24 cellular contexts compared by ENCODE assay signal in genomic region chr9:99563364-99563763, GRCh38.
DNase-seq lines count a peak whose midpoint lies in the region; ATAC-seq and TF ChIP-seq lines count a peak whose summit lies in the region.
"Had no signal": no experiment of that assay in that cellular context is flagged by ENCODE, and none has a peak within 500 bp of the region (broad histone marks: within the 10 kb centered on the region; RNA-seq: fewer than 3 reads in every experiment).

No MANE protein-coding gene starts in this region.

- H3K36me3 Mint-ChIP-seq in glutamatergic neuron (ENCODE audit: unreplicated experiment), result no peaks in the 10 kb centered on the region
- H3K36me3 Mint-ChIP-seq: activated naive CD8-positive, alpha-beta T cell treated with anti-CD3 and anti-CD28 coated beads for 36 hours; CD4-positive, alpha-beta memory T cell; memory B cell; naive B cell had no signal

- DNase-seq in DND-41 (no peak), HuH-7 (ENCODE audit: low spot score) (peak; percentile 12), SK-N-SH (peak; percentile 12), glutamatergic neuron (no peak), OCI-M1 (lab: John Stamatoyannopoulos, UW) (no peak)
- DNase-seq in central memory CD4-positive, alpha-beta T cell, result no peak
- DNase-seq in activated CD4-positive, alpha-beta T cell treated with anti-CD3 and anti-CD28 coated beads, Interleukin-2, amount 50 U/mL, for 4 hours, result no peak
- DNase-seq in activated T-cell treated with anti-CD3 and anti-CD28 coated beads, Interleukin-2, amount 50 U/mL, for 1 hour, result no peak
- DNase-seq: activated CD8-positive, alpha-beta memory T cell treated with anti-CD3 and anti-CD28 coated beads for 24 hours; activated naive CD8-positive, alpha-beta T cell treated with anti-CD3 and anti-CD28 coated beads for 36 hours; CD4-positive, alpha-beta memory T cell; colonic mucosa; DMS79; foreskin fibroblast; kidney glomerular epithelial cell; naive B cell; NCI-H226; pancreas; sigmoid colon; stimulated activated naive CD4-positive, alpha-beta T cell; T-helper 17 cell; thyroid gland had no signal

- POLR2A ChIA-PET in SK-N-SH (lab: Yijun Ruan, JAX), result no interaction called here

- no peaks in the 10 kb centered on the region for H3K36me3 ChIP-seq in DND-41 (ENCODE audit: insufficient read depth, low read length)
- H3K36me3 ChIP-seq in SK-N-SH (replicated peaks in 1 of 2; ENCODE audit: control insufficient read depth in 1 of 2, insufficient read depth in 2 of 2, low read length in 1 of 2), result no peaks in the 10 kb centered on the region
- H3K36me3 ChIP-seq: colonic mucosa, pancreas, sigmoid colon, thyroid gland had no signal

- TF ChIP-seq CTCF in DND-41 (IDR thresholded peaks at IDR 0.05; ENCODE audit: borderline replicate concordance, extremely low read depth, low read length, poor library complexity, severe bottlenecking), result peak; percentile 14
- TF ChIP-seq CTCF in SK-N-SH (IDR thresholded peaks at IDR 0.05), result peak; percentile 22; the same call in 1 of the 2 replicates
- TF ChIP-seq CTCF in glutamatergic neuron (IDR thresholded peaks at IDR 0.05; ENCODE audit: partially characterized antibody, unreplicated experiment), result peak; percentile 29

- no peak overlapping the region for H3K4me3 Mint-ChIP-seq in glutamatergic neuron (ENCODE audit: unreplicated experiment)
- H3K4me3 Mint-ChIP-seq: activated naive CD8-positive, alpha-beta T cell treated with anti-CD3 and anti-CD28 coated beads for 36 hours; activated T-helper 1 cell treated with anti-CD3 and anti-CD28 coated beads, Interleukin-12 subunit alpha, Interleukin-12 subunit beta, Interleukin-2, Interleukin-4 antibody, amounts not matched to agents 30 ng/mL and 10 ng/mL and 1 ng/mL, durations not matched to agents 14 hours and 24 hours and 36 hours; CD4-positive, alpha-beta memory T cell; memory B cell; naive B cell; T-helper 17 cell had no signal

- no peak overlapping the region for H3K27ac ChIP-seq in DND-41 (ENCODE audit: low read length)
- no peak overlapping the region for H3K27ac ChIP-seq in SK-N-SH (ENCODE audit: low read depth in 2 of 2, low read length in 1 of 2)
- H3K27ac ChIP-seq: colonic mucosa, pancreas, sigmoid colon, thyroid gland had no signal

- TF ChIP-seq RAD21 in SK-N-SH (IDR thresholded peaks at IDR 0.05; ENCODE audit: low read length), result peak; percentile 12; the same call in 1 of the 2 replicates

- H3K9me3 ChIP-seq in DND-41 (ENCODE audit: insufficient read depth, low read length, severe bottlenecking), result no peaks in the 10 kb centered on the region
- no peaks in the 10 kb centered on the region for H3K9me3 ChIP-seq in SK-N-SH
- H3K9me3 ChIP-seq: colonic mucosa, pancreas, sigmoid colon, thyroid gland had no signal

- no peak for TF ChIP-seq EP300 in SK-N-SH (IDR thresholded peaks at IDR 0.05; ENCODE audit: borderline replicate concordance in 1 of 2, low read depth in 1 of 2, low read length in 1 of 2)

- no peak overlapping the region for H3K9ac ChIP-seq in DND-41 (ENCODE audit: low read depth, low read length)
- H3K9ac ChIP-seq in SK-N-SH, result no peak overlapping the region

- H3K27me3 Mint-ChIP-seq in glutamatergic neuron (ENCODE audit: unreplicated experiment), result peaks cover 1% of the 10 kb centered on the region
- H3K27me3 Mint-ChIP-seq: memory B cell had no signal

- H3K27me3 ChIP-seq in DND-41 (ENCODE audit: insufficient read depth, low read length, poor library complexity) (no peaks in the 10 kb centered on the region), SK-N-SH (ENCODE audit: insufficient read depth) (no peaks in the 10 kb centered on the region)
- H3K27me3 ChIP-seq: colonic mucosa, pancreas, sigmoid colon, thyroid gland had no signal

- H3K9me2 ChIP-seq in SK-N-SH, result no peaks in the 10 kb centered on the region

- H3F3A ChIP-seq in SK-N-SH (replicated peaks; ENCODE audit: insufficient read depth), result no peaks in the 10 kb centered on the region

- no peak overlapping the region for H3K4me3 ChIP-seq in DND-41 (ENCODE audit: low read depth in 1 of 2, low read length in 2 of 2)
- no peak overlapping the region for H3K4me3 ChIP-seq in SK-N-SH (ENCODE audit: low read depth in 2 of 2, low read length in 1 of 2)
- H3K4me3 ChIP-seq: colonic mucosa, pancreas, sigmoid colon, thyroid gland had no signal

- CTCF ChIA-PET in SK-N-SH (lab: Yijun Ruan, JAX), result interaction anchor here (0.7 to 2.2 kb wide), 6 partner anchors 9 to 307 kb away, joined by 3 to 6 read pairs (median 4); no protein-coding TSS in a partner anchor

- H3K79me2 ChIP-seq in DND-41 (ENCODE audit: insufficient read depth, low read length) (no peaks in the 10 kb centered on the region), SK-N-SH (ENCODE audit: insufficient read depth) (no peaks in the 10 kb centered on the region)

- H3K4me1 ChIP-seq in DND-41 (ENCODE audit: insufficient read depth, low read length), result no peaks in the 10 kb centered on the region
- no peaks in the 10 kb centered on the region for H3K4me1 ChIP-seq in SK-N-SH (ENCODE audit: control insufficient read depth in 1 of 2, insufficient read depth in 2 of 2, low read depth in 1 of 2, low read length in 1 of 2)
- H3K4me1 ChIP-seq: colonic mucosa, pancreas, thyroid gland had no signal

- no peak for ATAC-seq in DND-41 (ENCODE audit: insufficient read depth, low read depth)
- ATAC-seq: pancreas, T-helper 17 cell had no signal

- H3K4me1 Mint-ChIP-seq in glutamatergic neuron (ENCODE audit: low read depth, unreplicated experiment), result peaks cover 6% of the 10 kb centered on the region
- H3K4me1 Mint-ChIP-seq: activated naive CD8-positive, alpha-beta T cell treated with anti-CD3 and anti-CD28 coated beads for 36 hours; CD4-positive, alpha-beta memory T cell; T-helper 17 cell had no signal

- H3K4me2 ChIP-seq in DND-41 (ENCODE audit: insufficient read depth, low read length) (no peak overlapping the region), SK-N-SH (no peak overlapping the region)

- 86% methylated on average over 6 of the region's 6 CpGs for WGBS in SK-N-SH (ENCODE audit: low lambda C conversion rate)

- no peaks in the 10 kb centered on the region for H3K9me3 Mint-ChIP-seq in glutamatergic neuron (ENCODE audit: unreplicated experiment)
- H3K9me3 Mint-ChIP-seq: activated naive CD8-positive, alpha-beta T cell treated with anti-CD3 and anti-CD28 coated beads for 36 hours; activated T-helper 1 cell treated with anti-CD3 and anti-CD28 coated beads, Interleukin-12 subunit alpha, Interleukin-12 subunit beta, Interleukin-2, Interleukin-4 antibody, amounts not matched to agents 30 ng/mL and 10 ng/mL and 1 ng/mL, durations not matched to agents 14 hours and 24 hours and 36 hours; memory B cell had no signal

- H2AFZ ChIP-seq in DND-41 (ENCODE audit: low read depth, low read length) (no peak overlapping the region), SK-N-SH (ENCODE audit: low read depth) (no peak overlapping the region)

- H3K27ac Mint-ChIP-seq in glutamatergic neuron (ENCODE audit: unreplicated experiment), result no peak overlapping the region
- H3K27ac Mint-ChIP-seq: activated naive CD8-positive, alpha-beta T cell treated with anti-CD3 and anti-CD28 coated beads for 36 hours; activated T-helper 1 cell treated with anti-CD3 and anti-CD28 coated beads, Interleukin-12 subunit alpha, Interleukin-12 subunit beta, Interleukin-2, Interleukin-4 antibody, amounts not matched to agents 30 ng/mL and 10 ng/mL and 1 ng/mL, durations not matched to agents 14 hours and 24 hours and 36 hours; CD4-positive, alpha-beta memory T cell; memory B cell; naive B cell; T-helper 17 cell had no signal

- no peaks in the 10 kb centered on the region for H4K20me1 ChIP-seq in DND-41 (ENCODE audit: insufficient read depth, low read length)
- H4K20me1 ChIP-seq in SK-N-SH (ENCODE audit: insufficient read depth), result no peaks in the 10 kb centered on the region

TF ChIP-seq in SK-N-SH, 30 proteins besides CTCF, POLR2A, EP300 and RAD21:
- TF ChIP-seq FOXM1 (IDR thresholded peaks at IDR 0.05; ENCODE audit: low read depth), result no peak
- TF ChIP-seq MEF2A (IDR thresholded peaks at IDR 0.05; ENCODE audit: borderline replicate concordance, low read depth), result no peak
- TF ChIP-seq FOSL2 (IDR thresholded peaks at IDR 0.05; ENCODE audit: borderline replicate concordance, low read depth), result no peak
- no peak for TF ChIP-seq MAX (IDR thresholded peaks at IDR 0.05; ENCODE audit: low read depth)
- no peak for TF ChIP-seq POLR2AphosphoS5 (IDR thresholded peaks at IDR 0.05; ENCODE audit: low read depth, low read length)
- no peak for TF ChIP-seq PBX3 (IDR thresholded peaks at IDR 0.05)
- no peak for TF ChIP-seq NFIC (IDR thresholded peaks at IDR 0.05; ENCODE audit: borderline replicate concordance)
- no peak for TF ChIP-seq TAF1 (IDR thresholded peaks at IDR 0.05; ENCODE audit: borderline replicate concordance, low read depth, low read length)

Comparison
In these comparisons a context has a peak if more than half of its experiments do, and no peak if none do; other contexts are left out.
1. DNase-seq: peak in HuH-7 (single experiment) and SK-N-SH (single experiment); none in DND-41 (single experiment), glutamatergic neuron (single experiment), OCI-M1 (single experiment), central memory CD4-positive, alpha-beta T cell (single experiment), activated CD4-positive, alpha-beta T cell treated with anti-CD3 and anti-CD28 coated beads, Interleukin-2, amount 50 U/mL, for 4 hours (0 of 2) and activated T-cell treated with anti-CD3 and anti-CD28 coated beads, Interleukin-2, amount 50 U/mL, for 1 hour (single experiment).
2. Peak in every context shown above with its lines, with median percentiles within 50 percentile points of each other: CTCF ChIP-seq.